Comparison of ENCODE assay signal across 8 cellular contexts in genomic region chr19:11035441-11036377, GRCh38. TPM values are rescaled to one million over a fixed set of nuclear protein-coding genes. Genes with fewer than 3 reads are reported as not detected.
DNase-seq lines count a peak whose midpoint lies in the region; ATAC-seq, FAIRE-seq and TF ChIP-seq lines count a peak whose summit lies in the region.

No MANE protein-coding gene starts in this region.

- intact Hi-C loops in activated T-helper 2 cell treated with anti-CD3 and anti-CD28 coated beads, Interferon-gamma antibody, Interleukin-2, Interleukin-4, amounts not matched to agents 10 μg/mL and 5 μg/mL and 100 μg/mL, durations not matched to agents 14 hours and 24 hours and 36 hours (cut with micrococcal nuclease), result loop anchor here (5.0 to 10.0 kb wide), 3 partner anchors 62 to 167 kb away; no protein-coding TSS in a partner anchor

- no peaks in the 10 kb centered on the region for H3K27me3 Mint-ChIP-seq in activated T-helper 2 cell treated with anti-CD3 and anti-CD28 coated beads, Interferon-gamma antibody, Interleukin-2, Interleukin-4, amounts not matched to agents 10 μg/mL and 5 μg/mL and 100 μg/mL, durations not matched to agents 14 hours and 24 hours and 36 hours (ENCODE audit: low read depth)

- peak; percentile 82 for DNase-seq in D721Med (ENCODE audit: insufficient read length, low spot score)
- DNase-seq in LoVo (ENCODE audit: low spot score), result peak; percentile 77
- peak; percentile 87 for DNase-seq in RWPE2 (ENCODE audit: low spot score)
- peak; percentile 74 for DNase-seq in activated T-helper 2 cell treated with anti-CD3 and anti-CD28 coated beads, Interferon-gamma antibody, Interleukin-2, Interleukin-4, amounts not matched to agents 10 μg/mL and 5 μg/mL and 100 μg/mL, durations not matched to agents 14 hours and 24 hours and 36 hours (ENCODE audit: low spot score)
- peak; percentile 47 to 77 for DNase-seq in foreskin keratinocyte
- DNase-seq in osteoblast (ENCODE audit: insufficient read length, low spot score, missing footprints), result peak; percentile 100
- DNase-seq in suprapubic skin (ENCODE audit: low spot score in 2 of 2), result peak; percentile 93 to 95

- H3K4me3 ChIP-seq in RWPE2 (ENCODE audit: severe bottlenecking), result no peak overlapping the region
- no peak overlapping the region for H3K4me3 ChIP-seq in osteoblast (ENCODE audit: insufficient read depth, low read length)
- no peak overlapping the region for H3K4me3 ChIP-seq in suprapubic skin

- TF ChIP-seq CTCF in D721Med (IDR thresholded peaks at IDR 0.05; ENCODE audit: insufficient read depth, missing control alignments) (peak; percentile 85), RWPE2 (IDR thresholded peaks at IDR 0.05; ENCODE audit: poor library complexity, severe bottlenecking) (peak; percentile 93), foreskin keratinocyte (conservative IDR thresholded peaks at IDR 0.05) (peak; percentile 95), osteoblast (IDR thresholded peaks at IDR 0.05; ENCODE audit: extremely low read depth, low read depth, low read length) (peak; percentile 90), suprapubic skin (IDR thresholded peaks at IDR 0.05) (peak; percentile 86 to 88)

- H3K4me1 Mint-ChIP-seq in activated T-helper 2 cell treated with anti-CD3 and anti-CD28 coated beads, Interferon-gamma antibody, Interleukin-2, Interleukin-4, amounts not matched to agents 10 μg/mL and 5 μg/mL and 100 μg/mL, durations not matched to agents 14 hours and 24 hours and 36 hours (ENCODE audit: low read depth), result peaks cover 6% of the 10 kb centered on the region

- H3K36me3 ChIP-seq in RWPE2 (ENCODE audit: low read depth) (peaks cover 78% of the 10 kb centered on the region), osteoblast (ENCODE audit: insufficient read depth, low read length) (peaks cover 78% of the 10 kb centered on the region), suprapubic skin (peaks cover 89% of the 10 kb centered on the region)

- FAIRE-seq in D721Med (lab: Jason Lieb, UNC), result no peak

- H3K4me1 ChIP-seq in RWPE2 (ENCODE audit: insufficient read depth, poor library complexity, severe bottlenecking) (no peaks in the 10 kb centered on the region), foreskin keratinocyte (no peaks in the 10 kb centered on the region), osteoblast (ENCODE audit: insufficient read depth, low read length) (no peaks in the 10 kb centered on the region), suprapubic skin (peaks cover 17% of the 10 kb centered on the region)

- peaks cover 13% of the 10 kb centered on the region for H4K20me1 ChIP-seq in osteoblast (ENCODE audit: insufficient read depth, low read length)

- no peaks in the 10 kb centered on the region for H3K9me3 ChIP-seq in RWPE2 (ENCODE audit: severe bottlenecking)
- H3K9me3 ChIP-seq in osteoblast (ENCODE audit: low read depth, low read length), result no peaks in the 10 kb centered on the region
- H3K9me3 ChIP-seq in suprapubic skin, result no peaks in the 10 kb centered on the region

- H3K27ac ChIP-seq in RWPE2 (ENCODE audit: poor library complexity, severe bottlenecking), result peak overlapping the region; percentile 7
- H3K27ac ChIP-seq in foreskin keratinocyte, result no peak overlapping the region
- no peak overlapping the region for H3K27ac ChIP-seq in osteoblast (ENCODE audit: low read depth, low read length)
- peak overlapping the region; percentile 55 for H3K27ac ChIP-seq in suprapubic skin

- TF ChIP-seq POLR2A in suprapubic skin (IDR thresholded peaks at IDR 0.05), result no peak

- H3K27me3 ChIP-seq in RWPE2 (ENCODE audit: insufficient read depth, poor library complexity, severe bottlenecking) (no peaks in the 10 kb centered on the region), foreskin keratinocyte (no peaks in the 10 kb centered on the region), osteoblast (ENCODE audit: insufficient read depth, low read length) (no peaks in the 10 kb centered on the region), suprapubic skin (no peaks in the 10 kb centered on the region)

- H2AFZ ChIP-seq in osteoblast (ENCODE audit: low read length), result no peak overlapping the region

- no peak overlapping the region for H3K4me3 Mint-ChIP-seq in activated T-helper 2 cell treated with anti-CD3 and anti-CD28 coated beads, Interferon-gamma antibody, Interleukin-2, Interleukin-4, amounts not matched to agents 10 μg/mL and 5 μg/mL and 100 μg/mL, durations not matched to agents 14 hours and 24 hours and 36 hours (ENCODE audit: low read depth)

- H3K27ac Mint-ChIP-seq in activated T-helper 2 cell treated with anti-CD3 and anti-CD28 coated beads, Interferon-gamma antibody, Interleukin-2, Interleukin-4, amounts not matched to agents 10 μg/mL and 5 μg/mL and 100 μg/mL, durations not matched to agents 14 hours and 24 hours and 36 hours, result peak overlapping the region; percentile 40

- no peaks in the 10 kb centered on the region for H3K9me3 Mint-ChIP-seq in activated T-helper 2 cell treated with anti-CD3 and anti-CD28 coated beads, Interferon-gamma antibody, Interleukin-2, Interleukin-4, amounts not matched to agents 10 μg/mL and 5 μg/mL and 100 μg/mL, durations not matched to agents 14 hours and 24 hours and 36 hours

- peaks cover 16% of the 10 kb centered on the region for H3K79me2 ChIP-seq in osteoblast (ENCODE audit: insufficient read depth, low read length)

- ATAC-seq in GM21515 (IDR thresholded peaks at IDR 0.05; ENCODE audit: unreplicated experiment) (peak; percentile 63), RWPE2 (ENCODE audit: low read depth) (peak; percentile 94), foreskin keratinocyte (peak; percentile 80)

- peaks cover 61% of the 10 kb centered on the region for H3K36me3 Mint-ChIP-seq in activated T-helper 2 cell treated with anti-CD3 and anti-CD28 coated beads, Interferon-gamma antibody, Interleukin-2, Interleukin-4, amounts not matched to agents 10 μg/mL and 5 μg/mL and 100 μg/mL, durations not matched to agents 14 hours and 24 hours and 36 hours (ENCODE audit: low read depth)

- TF ChIP-seq EP300 in suprapubic skin (IDR thresholded peaks at IDR 0.05), result no peak

- 28% methylated on average over 3 of the region's 15 CpGs for WGBS in suprapubic skin

- H3K4me2 ChIP-seq in osteoblast (ENCODE audit: insufficient read depth, low read length), result no peak overlapping the region

RNA-seq across cellular contexts. Expression of gene LDLR, which starts 53.6 kb away (rescaled TPM):
- total RNA-seq in activated T-helper 2 cell treated with anti-CD3 and anti-CD28 coated beads, Interferon-gamma antibody, Interleukin-2, Interleukin-4, amounts not matched to agents 10 μg/mL and 5 μg/mL and 100 μg/mL, durations not matched to agents 14 hours and 24 hours and 36 hours, result 138 and 140 TPM in 2 replicates
- total RNA-seq in foreskin keratinocyte (319 and 330 TPM in 2 replicates), osteoblast (313 and 326 TPM in 2 replicates), suprapubic skin (100 to 1,000 TPM in 2 of 4 donors, 10 to 100 TPM in 2; 48.1 to 174 (median 119) TPM)
- polyA plus RNA-seq in foreskin keratinocyte, result 150 and 170 TPM in 2 replicates

Comparison
In these comparisons a context has a peak if more than half of its experiments do, and no peak if none do; other contexts are left out.
1. H3K27ac ChIP-seq: peak in RWPE2 (single experiment) and suprapubic skin (single experiment); none in foreskin keratinocyte (single experiment) and osteoblast (single experiment).
2. Peak in every context shown above with its lines, with median percentiles within 50 percentile points of each other: DNase-seq, CTCF ChIP-seq and ATAC-seq.